In the genomic region with DNA sequence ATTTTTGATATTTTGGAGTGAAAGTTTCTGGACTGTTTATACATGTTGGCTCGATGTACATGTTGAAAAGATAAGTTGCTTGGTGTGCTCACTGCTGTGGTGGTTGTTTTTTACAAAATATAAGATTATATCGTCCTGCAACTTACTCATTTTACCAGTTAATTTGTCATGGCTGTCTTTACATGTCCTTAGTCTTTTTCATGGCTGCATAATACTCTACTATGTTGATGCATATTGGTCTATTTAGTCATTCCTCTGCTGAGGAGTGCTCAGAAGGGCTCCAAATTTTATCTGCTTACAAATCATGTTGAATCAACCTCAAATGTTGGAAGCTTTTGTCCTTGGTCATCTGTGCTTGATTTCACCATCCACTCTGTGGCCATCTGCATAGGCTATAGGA, we compare ENCODE assay signal across 38 cellular contexts.
"Had no signal": no experiment of that assay in that cellular context is flagged by ENCODE, and none has a peak within 500 bp of the region (broad histone marks: within the 10 kb centered on the region; RNA-seq: fewer than 3 reads in every experiment).

No MANE protein-coding gene starts in this region.

- H3K4me3 ChIP-seq: adrenal gland, cardiac muscle cell had no signal

- H3K4me1 ChIP-seq: adrenal gland had no signal

- H3K27me3 ChIP-seq: adrenal gland, cardiac muscle cell had no signal

- H3K27me3 Mint-ChIP-seq: activated B cell treated with CpG ODN at 0.5 μM for 24 hours; activated CD4-positive, alpha-beta memory T cell treated with anti-CD3 and anti-CD28 coated beads for 36 hours; activated CD4-positive, alpha-beta T cell treated with anti-CD3 and anti-CD28 coated beads, Interleukin-2, amount 10 ng/mL, durations not matched to agents 24 days and 14 days; activated CD8-positive, alpha-beta T cell treated with anti-CD3 and anti-CD28 coated beads for 36 hours; activated naive CD8-positive, alpha-beta T cell treated with anti-CD3 and anti-CD28 coated beads for 36 hours; activated T-helper 17 cell treated with anti-CD3 and anti-CD28 coated beads, Interleukin-2, amount 50 U/mL, for 72 hours; brain; central memory CD8-positive, alpha-beta T cell had no signal

- H3K27ac ChIP-seq: adrenal gland, cardiac muscle cell, VCaP had no signal

- H3K4me3 Mint-ChIP-seq: activated B cell treated with CpG ODN at 0.5 μM for 24 hours; activated CD4-positive, alpha-beta memory T cell treated with anti-CD3 and anti-CD28 coated beads for 36 hours; activated CD4-positive, alpha-beta T cell treated with anti-CD3 and anti-CD28 coated beads, Interleukin-2, amount 10 ng/mL, durations not matched to agents 24 days and 14 days; activated CD8-positive, alpha-beta T cell treated with anti-CD3 and anti-CD28 coated beads for 36 hours; activated naive CD4-positive, alpha-beta T cell treated with anti-CD3 and anti-CD28 coated beads for 36 hours; activated naive CD8-positive, alpha-beta T cell treated with anti-CD3 and anti-CD28 coated beads for 36 hours; activated T-cell treated with anti-CD3 and anti-CD28 coated beads, Interleukin-2, amount 50 U/mL, for 4 hours; activated T-cell treated with anti-CD3 and anti-CD28 coated beads, Interleukin-2, amount 50 U/mL, for 72 hours; activated T-helper 1 cell treated with anti-CD3 and anti-CD28 coated beads, Interleukin-12 subunit alpha, Interleukin-12 subunit beta, Interleukin-2, Interleukin-4 antibody, amounts not matched to agents 30 ng/mL and 10 ng/mL and 1 ng/mL, durations not matched to agents 14 hours and 24 hours and 36 hours; activated T-helper 17 cell treated with anti-CD3 and anti-CD28 coated beads, Interleukin-2, amount 50 U/mL, for 72 hours; brain; central memory CD8-positive, alpha-beta T cell; T-helper 1 cell treated with Interleukin-12 subunit alpha and Interleukin-12 subunit beta and Interleukin-4 antibody, amounts not matched to agents 30 μg/mL and 1 μg/mL, for 36 hours; T-helper 2 cell treated with Interferon-gamma antibody and Interleukin-4, amounts not matched to agents 5 μg/mL and 100 μg/mL, for 36 hours had no signal

- H3K36me3 ChIP-seq: adrenal gland, cardiac muscle cell had no signal

- H3K4me1 Mint-ChIP-seq: activated B cell treated with CpG ODN at 0.5 μM for 24 hours; activated CD4-positive, alpha-beta T cell treated with anti-CD3 and anti-CD28 coated beads, Interleukin-2, amount 10 ng/mL, durations not matched to agents 24 days and 14 days; activated T-helper 17 cell treated with anti-CD3 and anti-CD28 coated beads, Interleukin-2, amount 50 U/mL, for 72 hours; central memory CD8-positive, alpha-beta T cell had no signal

- ATAC-seq: activated CD8-positive, alpha-beta T cell treated with anti-CD3 and anti-CD28 coated beads for 36 hours; activated naive CD4-positive, alpha-beta T cell treated with anti-CD3 and anti-CD28 coated beads, Interleukin-2, amount 50 U/mL, for 72 hours; activated T-cell treated with anti-CD3 and anti-CD28 coated beads, Interleukin-2, amount 50 U/mL, for 4 hours; activated T-cell treated with anti-CD3 and anti-CD28 coated beads, Interleukin-2, amount 50 U/mL, for 72 hours; activated T-helper 17 cell treated with anti-CD3 and anti-CD28 coated beads, Interleukin-2, amount 50 U/mL, for 72 hours had no signal

- H3K36me3 Mint-ChIP-seq: brain had no signal

- H3K9me3 ChIP-seq: adrenal gland had no signal

- FAIRE-seq: bronchial epithelial cell, TTC549 had no signal

- H3K9me3 Mint-ChIP-seq: activated B cell treated with CpG ODN at 0.5 μM for 24 hours; activated CD4-positive, alpha-beta T cell treated with anti-CD3 and anti-CD28 coated beads, Interleukin-2, amount 10 ng/mL, durations not matched to agents 24 days and 14 days; activated naive CD4-positive, alpha-beta T cell treated with anti-CD3 and anti-CD28 coated beads, Interleukin-2, amount 50 U/mL, for 72 hours; activated T-cell treated with anti-CD3 and anti-CD28 coated beads, Interleukin-2, amount 50 U/mL, for 72 hours; activated T-helper 1 cell treated with anti-CD3 and anti-CD28 coated beads, Interleukin-12 subunit alpha, Interleukin-12 subunit beta, Interleukin-2, Interleukin-4 antibody, amounts not matched to agents 30 ng/mL and 10 ng/mL and 1 ng/mL, durations not matched to agents 14 hours and 24 hours and 36 hours; activated T-helper 17 cell treated with anti-CD3 and anti-CD28 coated beads, Interleukin-2, amount 50 U/mL, for 72 hours; central memory CD8-positive, alpha-beta T cell; T-helper 1 cell treated with Interleukin-12 subunit alpha and Interleukin-12 subunit beta and Interleukin-4 antibody, amounts not matched to agents 30 μg/mL and 1 μg/mL, for 36 hours had no signal

- DNase-seq: activated B cell treated with CpG ODN at 0.5 μM for 24 hours; activated CD4-positive, alpha-beta memory T cell treated with anti-CD3 and anti-CD28 coated beads for 36 hours; activated CD4-positive, alpha-beta T cell treated with anti-CD3 and anti-CD28 coated beads for 4 hours; activated CD4-positive, alpha-beta T cell treated with anti-CD3 and anti-CD28 coated beads, Interleukin-2, amount 10 ng/mL, durations not matched to agents 24 days and 14 days; activated CD4-positive, alpha-beta T cell treated with anti-CD3 and anti-CD28 coated beads, Interleukin-2, amount 50 U/mL, for 1 hour; activated CD4-positive, alpha-beta T cell treated with anti-CD3 and anti-CD28 coated beads, Interleukin-2, amount 50 U/mL, for 4 hours; activated CD4-positive, CD25-positive, alpha-beta regulatory T cell treated with anti-CD3 and anti-CD28 coated beads, Interleukin-2, amount 50 U/mL, for 72 hours; activated CD8-positive, alpha-beta memory T cell treated with anti-CD3 and anti-CD28 coated beads, Interleukin-2, amount 50 U/mL, for 4 hours; activated CD8-positive, alpha-beta T cell treated with anti-CD3 and anti-CD28 coated beads for 36 hours; activated effector memory CD4-positive, alpha-beta T cell treated with anti-CD3 and anti-CD28 coated beads, Interleukin-2, amount 50 U/mL, for 16 hours; activated gamma-delta T cell treated with Interleukin-2 at 50 U/mL for 16 hours; activated naive CD4-positive, alpha-beta T cell; activated naive CD4-positive, alpha-beta T cell treated with anti-CD3 and anti-CD28 coated beads for 36 hours; activated naive CD4-positive, alpha-beta T cell treated with anti-CD3 and anti-CD28 coated beads, Interleukin-2, amount 50 U/mL, for 16 hours; activated naive CD8-positive, alpha-beta T cell treated with anti-CD3 and anti-CD28 coated beads for 36 hours; activated T-cell treated with anti-CD3 and anti-CD28 coated beads for 4 hours; activated T-cell treated with anti-CD3 and anti-CD28 coated beads, Interleukin-2, amount 50 U/mL, for 1 hour; activated T-cell treated with anti-CD3 and anti-CD28 coated beads, Interleukin-2, amount 50 U/mL, for 4 hours; activated T-cell treated with anti-CD3 and anti-CD28 coated beads, Interleukin-2, amount 50 U/mL, for 72 hours; adrenal gland; amniotic stem cell; aorta; caudate nucleus; cerebellar nuclear complex; T-helper 1 cell; T-helper 2 cell; T-helper 9 cell had no signal

- H3K27ac Mint-ChIP-seq: activated B cell treated with CpG ODN at 0.5 μM for 24 hours; activated CD4-positive, alpha-beta memory T cell treated with anti-CD3 and anti-CD28 coated beads for 36 hours; activated CD4-positive, alpha-beta T cell treated with anti-CD3 and anti-CD28 coated beads, Interleukin-2, amount 10 ng/mL, durations not matched to agents 24 days and 14 days; activated CD8-positive, alpha-beta T cell treated with anti-CD3 and anti-CD28 coated beads for 36 hours; activated naive CD4-positive, alpha-beta T cell treated with anti-CD3 and anti-CD28 coated beads for 36 hours; activated naive CD4-positive, alpha-beta T cell treated with anti-CD3 and anti-CD28 coated beads, Interleukin-2, amount 50 U/mL, for 72 hours; activated naive CD8-positive, alpha-beta T cell treated with anti-CD3 and anti-CD28 coated beads for 36 hours; activated T-cell treated with anti-CD3 and anti-CD28 coated beads, Interleukin-2, amount 50 U/mL, for 72 hours; activated T-helper 1 cell treated with anti-CD3 and anti-CD28 coated beads, Interleukin-12 subunit alpha, Interleukin-12 subunit beta, Interleukin-2, Interleukin-4 antibody, amounts not matched to agents 30 ng/mL and 10 ng/mL and 1 ng/mL, durations not matched to agents 14 hours and 24 hours and 36 hours; activated T-helper 17 cell treated with anti-CD3 and anti-CD28 coated beads, Interleukin-2, amount 50 U/mL, for 72 hours; brain; T-helper 1 cell treated with Interleukin-12 subunit alpha and Interleukin-12 subunit beta and Interleukin-4 antibody, amounts not matched to agents 30 μg/mL and 1 μg/mL, for 36 hours; T-helper 2 cell treated with Interferon-gamma antibody and Interleukin-4, amounts not matched to agents 5 μg/mL and 100 μg/mL, for 36 hours had no signal
